In the genomic region with DNA sequence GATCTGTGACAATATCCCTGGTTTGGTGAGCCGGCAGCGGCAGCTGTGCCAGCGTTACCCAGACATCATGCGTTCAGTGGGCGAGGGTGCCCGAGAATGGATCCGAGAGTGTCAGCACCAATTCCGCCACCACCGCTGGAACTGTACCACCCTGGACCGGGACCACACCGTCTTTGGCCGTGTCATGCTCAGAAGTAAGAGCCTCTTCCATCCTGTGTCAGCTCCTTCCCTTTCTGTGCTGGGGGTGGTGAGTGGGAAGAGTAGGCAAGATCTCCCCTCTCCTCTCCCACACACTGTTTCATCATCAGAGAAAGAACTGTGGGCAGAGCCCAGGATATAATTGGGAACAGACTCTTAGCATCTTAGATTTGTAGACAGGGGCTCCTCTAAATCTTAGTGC, we compare ENCODE assay signal across 23 cellular contexts. TPM values are rescaled to one million over a fixed set of nuclear protein-coding genes. Genes with fewer than 3 reads are reported as not detected.
"Had no signal": no experiment of that assay in that cellular context is flagged by ENCODE, and none has a peak within 500 bp of the region (broad histone marks: within the 10 kb centered on the region; RNA-seq: fewer than 3 reads in every experiment).

No MANE protein-coding gene starts in this region.

- DNase-seq: activated CD4-positive, alpha-beta T cell treated with anti-CD3 and anti-CD28 coated beads for 1 hour; activated CD4-positive, alpha-beta T cell treated with anti-CD3 and anti-CD28 coated beads, Interleukin-2, amount 50 U/mL, for 1 hour; activated CD8-positive, alpha-beta T cell treated with anti-CD3 and anti-CD28 coated beads, Interleukin-2, amount 10 ng/mL, durations not matched to agents 7 days and 5 days; activated naive CD4-positive, alpha-beta T cell; activated T-cell treated with anti-CD3 and anti-CD28 coated beads, Interleukin-2, amount 50 U/mL, for 1 hour; colonic mucosa; effector memory CD8-positive, alpha-beta T cell; hypothalamus; left ventricle myocardium inferior; mammary epithelial cell; small intestine; stomach; T-cell; transverse colon had no signal

- H3K27me3 ChIP-seq: adrenal gland, breast epithelium, colonic mucosa, dorsolateral prefrontal cortex, suprapubic skin had no signal

- H3K4me1 ChIP-seq: adrenal gland, breast epithelium, colonic mucosa had no signal

- FAIRE-seq: small intestine, TTC549, urothelium cell line had no signal

- H3K27ac ChIP-seq: adrenal gland, breast epithelium, colonic mucosa, esophagus muscularis mucosa, left ventricle myocardium inferior, suprapubic skin, transverse colon had no signal

- ATAC-seq: activated CD8-positive, alpha-beta T cell treated with anti-CD3 and anti-CD28 coated beads, Interleukin-2, amount 10 ng/mL, durations not matched to agents 7 days and 5 days; activated T-helper 17 cell treated with anti-CD3 and anti-CD28 coated beads, Interleukin-2, amount 50 U/mL, for 72 hours; effector memory CD8-positive, alpha-beta T cell; stimulated activated memory B cell treated with anti-CD40 and anti-IgM and Interleukin-4, amounts not matched to agents 10 μg/mL and 1 μg/mL and 100 μg/mL, for 72 hours; T-cell had no signal

- H3K36me3 ChIP-seq: adrenal gland, breast epithelium, colonic mucosa, suprapubic skin, transverse colon had no signal

- H3K9me3 ChIP-seq: adrenal gland, breast epithelium, colonic mucosa, esophagus muscularis mucosa, left ventricle myocardium inferior, stomach, suprapubic skin, transverse colon had no signal

- H3K4me3 ChIP-seq: adrenal gland, breast epithelium, colonic mucosa, dorsolateral prefrontal cortex, esophagus muscularis mucosa, left ventricle myocardium inferior, stomach, suprapubic skin, transverse colon had no signal

RNA-seq across cellular contexts. Expression of gene WNT2B, which starts 6.1 kb away (rescaled TPM):
- total RNA-seq: activated CD8-positive, alpha-beta T cell treated with anti-CD3 and anti-CD28 coated beads, Interleukin-2, amount 10 ng/mL, durations not matched to agents 7 days and 5 days had no signal
